ENCODE assay signal across 8 cellular contexts in the genomic region with DNA sequence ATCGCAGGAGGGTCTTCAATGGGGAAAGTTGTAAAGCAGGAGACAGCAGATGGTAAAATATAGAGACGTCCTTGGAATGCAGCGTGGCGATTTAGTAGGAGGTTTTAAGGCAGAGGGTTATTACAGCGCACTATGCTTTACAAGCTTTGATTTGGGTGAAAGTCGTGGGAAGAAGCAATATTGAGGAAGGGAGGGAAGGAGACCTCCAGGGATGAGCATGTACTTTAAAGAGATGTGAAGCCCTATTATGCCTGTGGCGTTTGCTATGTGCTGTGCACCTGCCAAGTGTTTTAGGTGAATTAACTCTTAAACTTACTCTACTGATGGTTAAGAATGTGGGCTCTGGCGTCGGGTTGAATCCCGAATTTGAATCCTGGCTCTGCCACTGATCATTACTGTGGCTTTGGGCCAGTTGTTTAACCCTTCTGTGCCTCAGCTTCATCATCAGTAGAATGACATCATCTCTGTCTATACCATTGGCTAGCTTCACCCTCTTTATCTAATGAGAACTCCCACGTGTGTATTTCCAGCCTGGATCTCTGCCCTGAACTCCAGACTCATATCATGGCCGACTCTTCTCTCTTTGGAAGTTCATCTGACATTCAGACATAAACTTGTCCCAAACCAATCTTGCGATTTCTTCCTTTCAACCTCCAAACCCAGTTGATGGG. TPM values are rescaled to one million over a fixed set of nuclear protein-coding genes. Genes with fewer than 3 reads are reported as not detected.
DNase-seq lines count a peak whose midpoint lies in the region; ATAC-seq, FAIRE-seq and TF ChIP-seq lines count a peak whose summit lies in the region.

No MANE protein-coding gene starts in this region.

- H3K9me3 ChIP-seq in Caco-2 (no peaks in the 10 kb centered on the region), endothelial cell of umbilical vein (replicated peaks; ENCODE audit: control insufficient read depth, insufficient read depth, low read length) (no peaks in the 10 kb centered on the region), neutrophil (no peaks in the 10 kb centered on the region)

- no peak for TF ChIP-seq CTCF in Caco-2 (IDR thresholded peaks at IDR 0.05; ENCODE audit: insufficient read depth in 1 of 2, low read depth in 1 of 2, low read length in 1 of 2, severe bottlenecking in 1 of 2, unreplicated experiment in 1 of 2)
- TF ChIP-seq CTCF in endothelial cell of umbilical vein (IDR thresholded peaks at IDR 0.05; ENCODE audit: extremely low read depth in 1 of 2, insufficient read depth in 1 of 2, low read depth in 1 of 2, low read length in 2 of 2), result no peak
- no peak for TF ChIP-seq CTCF in neutrophil (IDR thresholded peaks at IDR 0.05)
- no peak for TF ChIP-seq CTCF in GM10266 (IDR thresholded peaks at IDR 0.05; ENCODE audit: control insufficient read depth, insufficient read depth, low read depth, missing control alignments)

- no peaks in the 10 kb centered on the region for H3K27me3 Mint-ChIP-seq in Caco-2 (ENCODE audit: insufficient read depth, unreplicated experiment)

- peak overlapping the region; percentile 86 for H2AFZ ChIP-seq in endothelial cell of umbilical vein (ENCODE audit: low read depth, low read length)

- no peak for TF ChIP-seq POLR2A in endothelial cell of umbilical vein (IDR thresholded peaks at IDR 0.05; ENCODE audit: low read depth, low read length)

- peak overlapping the region; percentile 49 for H3K4me3 ChIP-seq in Caco-2 (ENCODE audit: low read depth, low read length)
- H3K4me3 ChIP-seq in endothelial cell of umbilical vein (replicated peaks in 1 of 3; ENCODE audit: insufficient read depth in 1 of 3, low read depth in 1 of 3, low read length in 3 of 3), result peak overlapping the region; percentile 69 to 99 (median 95)
- peak overlapping the region; percentile 70 to 75 for H3K4me3 ChIP-seq in neutrophil (ENCODE audit: low read depth in 1 of 2, low read length in 1 of 2)

- FAIRE-seq in endothelial cell of umbilical vein (lab: Jason Lieb, UNC), result no peak

- H3K4me2 ChIP-seq in endothelial cell of umbilical vein (ENCODE audit: insufficient read depth, low read length), result peak overlapping the region; percentile 99

- H4K20me1 ChIP-seq in endothelial cell of umbilical vein (replicated peaks; ENCODE audit: control insufficient read depth, extremely low read depth, insufficient read depth, low read length), result no peaks in the 10 kb centered on the region

- no peaks in the 10 kb centered on the region for H3K9me3 Mint-ChIP-seq in Caco-2 (ENCODE audit: unreplicated experiment)

- ATAC-seq in GM18907 (IDR thresholded peaks at IDR 0.05; ENCODE audit: unreplicated experiment), result no peak

- H3K4me1 ChIP-seq in Caco-2 (no peaks in the 10 kb centered on the region), endothelial cell of umbilical vein (ENCODE audit: control insufficient read depth, extremely low read depth, insufficient read depth, low read length) (peaks cover 12% of the 10 kb centered on the region), neutrophil (ENCODE audit: control insufficient read depth in 1 of 2, insufficient read depth in 1 of 2, low read depth in 1 of 2, low read length in 1 of 2) (peaks cover 19 to 27% of the 10 kb centered on the region in 2 experiments)

- H3K27ac Mint-ChIP-seq in Caco-2 (ENCODE audit: unreplicated experiment), result no peak overlapping the region

- H3K36me3 ChIP-seq in Caco-2 (ENCODE audit: control insufficient read depth, insufficient read depth, low read length), result no peaks in the 10 kb centered on the region
- H3K36me3 ChIP-seq in endothelial cell of umbilical vein (ENCODE audit: control insufficient read depth in 2 of 2, extremely low read depth in 1 of 2, insufficient read depth in 2 of 2, low read length in 2 of 2), result no peaks in the 10 kb centered on the region
- H3K36me3 ChIP-seq in neutrophil, result peaks cover 6% of the 10 kb centered on the region

- H3K27ac ChIP-seq in endothelial cell of umbilical vein (ENCODE audit: insufficient read depth, low read depth, low read length) (peak overlapping the region; percentile 64), neutrophil (peak overlapping the region; percentile 73)

- DNase-seq in Caco-2 (no peak), NCI-H748 (lab: John Stamatoyannopoulos, UW; ENCODE audit: unreplicated experiment) (peak; percentile 32), endothelial cell of umbilical vein (ENCODE audit: low read depth, low spot score) (no peak), GM10266 (ENCODE audit: extremely low spot score) (no peak), NCI-H1436 (lab: John Stamatoyannopoulos, UW) (no peak), NCI-H1694 (lab: John Stamatoyannopoulos, UW) (no peak)

- intact Hi-C loops in Caco-2 (cut with micrococcal nuclease; ENCODE audit: unreplicated experiment) (loop anchor here (1.0 to 5.0 kb wide), 2 partner anchors 69 to 133 kb away; partner anchors contain the start of gene SYMPK), endothelial cell of umbilical vein (cut with micrococcal nuclease) (loop anchor here (1.0 to 5.0 kb wide), 4 partner anchors 22 to 179 kb away; partner anchors contain the start of genes MYPOP and RSPH6A)

- CTCF ChIA-PET in Caco-2 (lab: Charles Lee) (interaction anchor here (0.5 to 1.6 kb wide), 17 partner anchors 14 to 618 kb away, joined by 3 to 6 read pairs (median 4); partner anchors contain the start of genes EML2, NOVA2 and SYMPK), endothelial cell of umbilical vein (lab: Charles Lee) (interaction anchor here (1.0 to 2.3 kb wide), 12 partner anchors 11 to 285 kb away, joined by 3 to 11 read pairs (median 4); partner anchors contain the start of genes MYPOP and NOVA2)

- BruUV-seq in Caco-2 (replicated peaks; lab: Mats Ljungman, UMichigan), result TSS peak; percentile 78
- BruUV-seq in endothelial cell of umbilical vein (replicated peaks; lab: Mats Ljungman, UMichigan), result TSS peak; percentile 50

- H3K4me3 Mint-ChIP-seq in Caco-2 (ENCODE audit: unreplicated experiment), result no peak overlapping the region

- peaks cover 5% of the 10 kb centered on the region for H3K4me1 Mint-ChIP-seq in Caco-2 (ENCODE audit: low read depth, unreplicated experiment)

- peaks cover 5% of the 10 kb centered on the region for H3K79me2 ChIP-seq in endothelial cell of umbilical vein (ENCODE audit: control insufficient read depth, insufficient read depth, low read length)

- no peaks in the 10 kb centered on the region for H3K36me3 Mint-ChIP-seq in Caco-2 (ENCODE audit: insufficient read depth, unreplicated experiment)

- POLR2A ChIA-PET in Caco-2 (lab: Charles Lee), result interaction anchor here (0.6 to 1.0 kb wide), 5 partner anchors 12 to 214 kb away, joined by 3 to 10 read pairs (median 3); partner anchors contain the start of genes DMPK and MYPOP
- POLR2A ChIA-PET in endothelial cell of umbilical vein (lab: Charles Lee), result interaction anchor here (0.6 to 1.0 kb wide), 3 partner anchors 19 to 93 kb away, joined by 3 to 5 read pairs (median 3); partner anchors contain the start of gene MYPOP

- H3K9me1 ChIP-seq in endothelial cell of umbilical vein (replicated peaks; ENCODE audit: control insufficient read depth, extremely low read depth, insufficient read depth, low read length), result no peaks in the 10 kb centered on the region

- dilution Hi-C loops in endothelial cell of umbilical vein (cut with MboI; ENCODE audit: extremely low pct_ligation_motif_present, low sequenced_read_pairs), result no loop called here

- H3K27me3 ChIP-seq in Caco-2 (replicated peaks; ENCODE audit: control insufficient read depth, insufficient read depth, low read length), result no peaks in the 10 kb centered on the region
- no peaks in the 10 kb centered on the region for H3K27me3 ChIP-seq in endothelial cell of umbilical vein (ENCODE audit: control insufficient read depth in 2 of 2, insufficient read depth in 2 of 2, low read length in 2 of 2)
- H3K27me3 ChIP-seq in neutrophil, result peaks cover 29% of the 10 kb centered on the region

- H3K9ac ChIP-seq in endothelial cell of umbilical vein (replicated peaks; ENCODE audit: extremely low read depth, insufficient read depth, low read length), result peak overlapping the region; percentile 90

RNA-seq across cellular contexts. Expression of gene CCDC61, which starts 0.6 kb away (rescaled TPM):
- 17.1 and 21.1 TPM in 2 replicates for total RNA-seq in Caco-2 (2022)
- total RNA-seq in endothelial cell of umbilical vein, result 14.8 and 20.1 TPM in 2 replicates
- polyA plus RNA-seq in endothelial cell of umbilical vein, result 9.6 and 10.3 TPM in 2 replicates
- polyA plus RNA-seq in endothelial cell of umbilical vein (2011; cell fraction: cytosol; rRNA removed), result 6.7 and 8.7 TPM in 2 replicates
- 19.2 and 22.3 TPM in 2 replicates for polyA plus RNA-seq in endothelial cell of umbilical vein (2011; cell fraction: nucleus; rRNA removed)
- 6.3 and 12.3 TPM in 2 replicates for polyA plus RNA-seq in endothelial cell of umbilical vein (2012)
- polyA minus RNA-seq in endothelial cell of umbilical vein, result 6.4 and 11.9 TPM in 2 replicates
- polyA minus RNA-seq in endothelial cell of umbilical vein (2011; cell fraction: cytosol; rRNA and poly(A)+ RNA removed), result 0.92 TPM
- polyA minus RNA-seq in endothelial cell of umbilical vein (2011; cell fraction: nucleus; rRNA and poly(A)+ RNA removed), result 7.0 and 18.4 TPM in 2 replicates

RNA-seq across cellular contexts. Expression of gene NOVA2, which starts 22.2 kb away (rescaled TPM):
- 0.05 TPM in 1 of 2 replicates, not detected in the other for total RNA-seq in Caco-2 (2022)
- total RNA-seq in endothelial cell of umbilical vein, result 34.2 and 35.2 TPM in 2 replicates
- polyA plus RNA-seq in endothelial cell of umbilical vein, result 4.2 and 5.6 TPM in 2 replicates
- 6.6 and 7.5 TPM in 2 replicates for polyA plus RNA-seq in endothelial cell of umbilical vein (2011; cell fraction: cytosol; rRNA removed)
- polyA plus RNA-seq in endothelial cell of umbilical vein (2011; cell fraction: nucleus; rRNA removed), result 9.8 and 12.1 TPM in 2 replicates
- 8.7 and 10.4 TPM in 2 replicates for polyA plus RNA-seq in endothelial cell of umbilical vein (2012)
- 13.0 and 16.1 TPM in 2 replicates for polyA minus RNA-seq in endothelial cell of umbilical vein
- polyA minus RNA-seq in endothelial cell of umbilical vein (2011; cell fraction: cytosol; rRNA and poly(A)+ RNA removed), result not detected
- polyA minus RNA-seq in endothelial cell of umbilical vein (2011; cell fraction: nucleus; rRNA and poly(A)+ RNA removed), result 8.9 and 9.0 TPM in 2 replicates

RNA-seq across cellular contexts. Expression of gene PGLYRP1, which starts 27.0 kb away (rescaled TPM):
- total RNA-seq in Caco-2 (2022), result not detected in 2 replicates
- total RNA-seq in endothelial cell of umbilical vein, result not detected in 2 replicates
- polyA plus RNA-seq in endothelial cell of umbilical vein, result not detected in 2 replicates
- not detected in 2 replicates for polyA plus RNA-seq in endothelial cell of umbilical vein (2011; cell fraction: cytosol; rRNA removed)
- not detected in 2 replicates for polyA plus RNA-seq in endothelial cell of umbilical vein (2011; cell fraction: nucleus; rRNA removed)
- not detected in 2 replicates for polyA plus RNA-seq in endothelial cell of umbilical vein (2012)
- polyA minus RNA-seq in endothelial cell of umbilical vein, result not detected in 2 replicates
- polyA minus RNA-seq in endothelial cell of umbilical vein (2011; cell fraction: cytosol; rRNA and poly(A)+ RNA removed), result not detected
- not detected in 2 replicates for polyA minus RNA-seq in endothelial cell of umbilical vein (2011; cell fraction: nucleus; rRNA and poly(A)+ RNA removed)

RNA-seq across cellular contexts. Expression of gene IGFL4, which starts 45.0 kb away (rescaled TPM):
- total RNA-seq in Caco-2 (2022), result 3.9 and 4.4 TPM in 2 replicates
- total RNA-seq in endothelial cell of umbilical vein, result not detected in 2 replicates
- not detected in 2 replicates for polyA plus RNA-seq in endothelial cell of umbilical vein
- polyA plus RNA-seq in endothelial cell of umbilical vein (2011; cell fraction: cytosol; rRNA removed), result not detected in 2 replicates
- not detected in 2 replicates for polyA plus RNA-seq in endothelial cell of umbilical vein (2011; cell fraction: nucleus; rRNA removed)
- not detected in 2 replicates for polyA plus RNA-seq in endothelial cell of umbilical vein (2012)
- polyA minus RNA-seq in endothelial cell of umbilical vein, result not detected in 2 replicates
- not detected for polyA minus RNA-seq in endothelial cell of umbilical vein (2011; cell fraction: cytosol; rRNA and poly(A)+ RNA removed)
- polyA minus RNA-seq in endothelial cell of umbilical vein (2011; cell fraction: nucleus; rRNA and poly(A)+ RNA removed), result not detected in 2 replicates

Comparison
In these comparisons a context has a peak if more than half of its experiments do, and no peak if none do; other contexts are left out.
1. RNA of gene NOVA2, which starts 22.2 kb away (total RNA-seq): 34.2 to 35.2 TPM in endothelial cell of umbilical vein; 0.05 TPM in Caco-2; every median in the first group is over 10 times any median in the second.
2. Peak in every context shown above with its lines, with median percentiles within 50 percentile points of each other: H3K4me3 ChIP-seq.